1 cellular context compared by ENCODE assay signal in the genomic region with DNA sequence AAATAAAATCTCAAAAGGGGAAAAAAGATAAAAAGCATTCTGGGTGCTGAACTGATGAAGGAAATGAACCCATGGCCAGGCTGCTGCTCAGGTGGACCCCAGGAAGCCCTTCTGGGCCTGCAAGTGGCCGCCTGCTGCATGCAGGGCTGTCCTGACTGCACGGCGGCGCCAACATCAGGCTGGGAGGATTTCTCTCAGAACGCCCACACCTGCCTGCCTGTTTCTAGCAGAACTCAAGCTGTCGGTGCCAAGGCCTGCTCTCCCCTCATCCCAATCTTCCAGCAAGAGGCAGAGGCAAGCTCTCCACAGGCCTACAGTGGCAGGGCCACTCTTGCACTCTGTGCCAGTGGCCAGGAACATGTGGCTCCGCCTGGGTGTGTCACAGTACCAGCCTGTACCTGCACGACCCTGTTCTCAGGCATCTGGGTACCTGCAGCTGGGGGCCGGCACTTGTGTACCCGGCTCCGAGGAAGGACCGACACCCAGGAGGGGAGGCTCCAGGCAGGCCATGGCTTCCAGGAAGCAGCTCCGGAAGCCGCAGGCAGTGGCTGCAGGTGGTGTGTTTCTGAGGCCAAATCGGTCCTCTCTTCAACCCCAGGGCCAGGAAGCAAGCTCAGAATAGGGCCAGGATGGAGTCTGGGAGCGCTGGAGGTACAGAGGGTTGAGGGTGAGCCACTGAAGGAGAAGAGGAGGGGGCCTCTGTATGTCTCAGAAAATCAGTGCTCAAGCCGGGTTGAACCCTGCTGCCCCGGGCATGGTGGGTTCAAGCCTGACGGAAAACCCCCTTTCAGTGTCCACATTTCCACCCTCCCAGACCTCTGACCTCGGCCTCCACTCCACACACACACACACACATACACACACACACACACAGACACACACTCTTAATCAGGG.
TF ChIP-seq lines count a peak whose summit lies in the region.

No MANE protein-coding gene starts in this region.

TF ChIP-seq in HepG2, 621 proteins besides CTCF, POLR2A, EP300 and RAD21 (continued from another document and continues in another):
- TF ChIP-seq, protein P1, sequence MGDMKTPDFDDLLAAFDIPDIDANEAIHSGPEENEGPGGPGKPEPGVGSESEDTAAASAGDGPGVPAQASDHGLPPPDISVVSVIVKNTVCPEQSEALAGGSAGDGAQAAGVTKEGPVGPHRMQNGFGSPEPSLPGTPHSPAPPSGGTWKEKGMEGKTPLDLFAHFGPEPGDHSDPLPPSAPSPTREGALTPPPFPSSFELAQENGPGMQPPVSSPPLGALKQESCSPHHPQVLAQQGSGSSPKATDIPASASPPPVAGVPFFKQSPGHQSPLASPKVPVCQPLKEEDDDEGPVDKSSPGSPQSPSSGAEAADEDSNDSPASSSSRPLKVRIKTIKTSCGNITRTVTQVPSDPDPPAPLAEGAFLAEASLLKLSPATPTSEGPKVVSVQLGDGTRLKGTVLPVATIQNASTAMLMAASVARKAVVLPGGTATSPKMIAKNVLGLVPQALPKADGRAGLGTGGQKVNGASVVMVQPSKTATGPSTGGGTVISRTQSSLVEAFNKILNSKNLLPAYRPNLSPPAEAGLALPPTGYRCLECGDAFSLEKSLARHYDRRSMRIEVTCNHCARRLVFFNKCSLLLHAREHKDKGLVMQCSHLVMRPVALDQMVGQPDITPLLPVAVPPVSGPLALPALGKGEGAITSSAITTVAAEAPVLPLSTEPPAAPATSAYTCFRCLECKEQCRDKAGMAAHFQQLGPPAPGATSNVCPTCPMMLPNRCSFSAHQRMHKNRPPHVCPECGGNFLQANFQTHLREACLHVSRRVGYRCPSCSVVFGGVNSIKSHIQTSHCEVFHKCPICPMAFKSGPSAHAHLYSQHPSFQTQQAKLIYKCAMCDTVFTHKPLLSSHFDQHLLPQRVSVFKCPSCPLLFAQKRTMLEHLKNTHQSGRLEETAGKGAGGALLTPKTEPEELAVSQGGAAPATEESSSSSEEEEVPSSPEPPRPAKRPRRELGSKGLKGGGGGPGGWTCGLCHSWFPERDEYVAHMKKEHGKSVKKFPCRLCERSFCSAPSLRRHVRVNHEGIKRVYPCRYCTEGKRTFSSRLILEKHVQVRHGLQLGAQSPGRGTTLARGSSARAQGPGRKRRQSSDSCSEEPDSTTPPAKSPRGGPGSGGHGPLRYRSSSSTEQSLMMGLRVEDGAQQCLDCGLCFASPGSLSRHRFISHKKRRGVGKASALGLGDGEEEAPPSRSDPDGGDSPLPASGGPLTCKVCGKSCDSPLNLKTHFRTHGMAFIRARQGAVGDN (CRISPR knock-in tag; IDR thresholded peaks at IDR 0.05) = peak; percentile 30
- TF ChIP-seq NR3C1 (CRISPR knock-in tag; IDR thresholded peaks at IDR 0.05) = no peak
- no peak for TF ChIP-seq NFYB (CRISPR knock-in tag; IDR thresholded peaks at IDR 0.05)
- TF ChIP-seq, protein P2, sequence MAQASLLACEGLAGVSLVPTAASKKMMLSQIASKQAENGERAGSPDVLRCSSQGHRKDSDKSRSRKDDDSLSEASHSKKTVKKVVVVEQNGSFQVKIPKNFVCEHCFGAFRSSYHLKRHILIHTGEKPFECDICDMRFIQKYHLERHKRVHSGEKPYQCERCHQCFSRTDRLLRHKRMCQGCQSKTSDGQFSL (CRISPR knock-in tag; IDR thresholded peaks at IDR 0.05) = no peak
- no peak for TF ChIP-seq ZNF143 (CRISPR knock-in tag; IDR thresholded peaks at IDR 0.05)
- TF ChIP-seq ZNF296 (CRISPR knock-in tag; conservative IDR thresholded peaks at IDR 0.05) = no peak
- TF ChIP-seq ZFP36L2 (CRISPR knock-in tag; IDR thresholded peaks at IDR 0.05) = no peak
- TF ChIP-seq, protein P3, sequence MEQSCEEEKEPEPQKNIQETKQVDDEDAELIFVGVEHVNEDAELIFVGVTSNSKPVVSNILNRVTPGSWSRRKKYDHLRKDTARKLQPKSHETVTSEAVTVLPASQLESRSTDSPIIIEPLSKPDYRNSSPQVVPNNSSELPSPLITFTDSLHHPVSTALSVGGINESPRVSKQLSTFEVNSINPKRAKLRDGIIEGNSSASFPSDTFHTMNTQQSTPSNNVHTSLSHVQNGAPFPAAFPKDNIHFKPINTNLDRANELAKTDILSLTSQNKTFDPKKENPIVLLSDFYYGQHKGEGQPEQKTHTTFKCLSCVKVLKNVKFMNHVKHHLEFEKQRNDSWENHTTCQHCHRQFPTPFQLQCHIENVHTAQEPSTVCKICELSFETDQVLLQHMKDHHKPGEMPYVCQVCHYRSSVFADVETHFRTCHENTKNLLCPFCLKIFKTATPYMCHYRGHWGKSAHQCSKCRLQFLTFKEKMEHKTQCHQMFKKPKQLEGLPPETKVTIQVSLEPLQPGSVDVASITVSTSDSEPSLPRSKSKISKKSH (CRISPR knock-in tag; IDR thresholded peaks at IDR 0.05; ENCODE audit: borderline replicate concordance) = no peak; the same call in 1 of the 2 replicates
- TF ChIP-seq ZNF619 (CRISPR knock-in tag; IDR thresholded peaks at IDR 0.05) = peak; percentile 38; the same call in 1 of the 2 replicates
- TF ChIP-seq, protein P4, sequence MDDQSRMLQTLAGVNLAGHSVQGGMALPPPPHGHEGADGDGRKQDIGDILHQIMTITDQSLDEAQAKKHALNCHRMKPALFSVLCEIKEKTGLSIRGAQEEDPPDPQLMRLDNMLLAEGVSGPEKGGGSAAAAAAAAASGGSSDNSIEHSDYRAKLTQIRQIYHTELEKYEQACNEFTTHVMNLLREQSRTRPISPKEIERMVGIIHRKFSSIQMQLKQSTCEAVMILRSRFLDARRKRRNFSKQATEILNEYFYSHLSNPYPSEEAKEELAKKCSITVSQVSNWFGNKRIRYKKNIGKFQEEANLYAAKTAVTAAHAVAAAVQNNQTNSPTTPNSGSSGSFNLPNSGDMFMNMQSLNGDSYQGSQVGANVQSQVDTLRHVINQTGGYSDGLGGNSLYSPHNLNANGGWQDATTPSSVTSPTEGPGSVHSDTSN (CRISPR knock-in tag; IDR thresholded peaks at IDR 0.05; ENCODE audit: borderline replicate concordance) = no peak
- TF ChIP-seq MEF2D (CRISPR knock-in tag; IDR thresholded peaks at IDR 0.05) = no peak
- TF ChIP-seq KDM5B (CRISPR knock-in tag; IDR thresholded peaks at IDR 0.05; ENCODE audit: borderline replicate concordance) = 0 out of 2 replicates have a peak, but pooled peaks have one; percentile 6
- no peak for TF ChIP-seq CAMTA2 (CRISPR knock-in tag; IDR thresholded peaks at IDR 0.05; ENCODE audit: borderline replicate concordance)
- TF ChIP-seq KAT7 (CRISPR knock-in tag; IDR thresholded peaks at IDR 0.05; ENCODE audit: borderline replicate concordance) = no peak
- 0 out of 2 replicates have a peak, but pooled peaks have one; percentile 12 for TF ChIP-seq SNAI1 (CRISPR knock-in tag; IDR thresholded peaks at IDR 0.05; ENCODE audit: borderline replicate concordance)
- TF ChIP-seq SMARCE1 (IDR thresholded peaks at IDR 0.05; ENCODE audit: borderline replicate concordance) = no peak
- TF ChIP-seq FOXM1 (CRISPR knock-in tag; IDR thresholded peaks at IDR 0.05) = no peak
- TF ChIP-seq, protein P5, sequence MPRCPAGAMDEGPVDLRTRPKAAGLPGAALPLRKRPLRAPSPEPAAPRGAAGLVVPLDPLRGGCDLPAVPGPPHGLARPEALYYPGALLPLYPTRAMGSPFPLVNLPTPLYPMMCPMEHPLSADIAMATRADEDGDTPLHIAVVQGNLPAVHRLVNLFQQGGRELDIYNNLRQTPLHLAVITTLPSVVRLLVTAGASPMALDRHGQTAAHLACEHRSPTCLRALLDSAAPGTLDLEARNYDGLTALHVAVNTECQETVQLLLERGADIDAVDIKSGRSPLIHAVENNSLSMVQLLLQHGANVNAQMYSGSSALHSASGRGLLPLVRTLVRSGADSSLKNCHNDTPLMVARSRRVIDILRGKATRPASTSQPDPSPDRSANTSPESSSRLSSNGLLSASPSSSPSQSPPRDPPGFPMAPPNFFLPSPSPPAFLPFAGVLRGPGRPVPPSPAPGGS (CRISPR knock-in tag; IDR thresholded peaks at IDR 0.05) = peak; percentile 33
- no peak for TF ChIP-seq ZNF335 (CRISPR knock-in tag; IDR thresholded peaks at IDR 0.05)
- TF ChIP-seq ZNF136 (CRISPR knock-in tag; IDR thresholded peaks at IDR 0.05; ENCODE audit: low read depth) = no peak
- TF ChIP-seq, protein P6, sequence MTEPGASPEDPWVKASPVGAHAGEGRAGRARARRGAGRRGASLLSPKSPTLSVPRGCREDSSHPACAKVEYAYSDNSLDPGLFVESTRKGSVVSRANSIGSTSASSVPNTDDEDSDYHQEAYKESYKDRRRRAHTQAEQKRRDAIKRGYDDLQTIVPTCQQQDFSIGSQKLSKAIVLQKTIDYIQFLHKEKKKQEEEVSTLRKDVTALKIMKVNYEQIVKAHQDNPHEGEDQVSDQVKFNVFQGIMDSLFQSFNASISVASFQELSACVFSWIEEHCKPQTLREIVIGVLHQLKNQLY (CRISPR knock-in tag; IDR thresholded peaks at IDR 0.05) = no peak
- TF ChIP-seq, protein P7, sequence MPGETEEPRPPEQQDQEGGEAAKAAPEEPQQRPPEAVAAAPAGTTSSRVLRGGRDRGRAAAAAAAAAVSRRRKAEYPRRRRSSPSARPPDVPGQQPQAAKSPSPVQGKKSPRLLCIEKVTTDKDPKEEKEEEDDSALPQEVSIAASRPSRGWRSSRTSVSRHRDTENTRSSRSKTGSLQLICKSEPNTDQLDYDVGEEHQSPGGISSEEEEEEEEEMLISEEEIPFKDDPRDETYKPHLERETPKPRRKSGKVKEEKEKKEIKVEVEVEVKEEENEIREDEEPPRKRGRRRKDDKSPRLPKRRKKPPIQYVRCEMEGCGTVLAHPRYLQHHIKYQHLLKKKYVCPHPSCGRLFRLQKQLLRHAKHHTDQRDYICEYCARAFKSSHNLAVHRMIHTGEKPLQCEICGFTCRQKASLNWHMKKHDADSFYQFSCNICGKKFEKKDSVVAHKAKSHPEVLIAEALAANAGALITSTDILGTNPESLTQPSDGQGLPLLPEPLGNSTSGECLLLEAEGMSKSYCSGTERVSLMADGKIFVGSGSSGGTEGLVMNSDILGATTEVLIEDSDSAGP (CRISPR knock-in tag; IDR thresholded peaks at IDR 0.05; ENCODE audit: borderline replicate concordance) = 0 out of 2 replicates have a peak, but pooled peaks have one; percentile 31
- TF ChIP-seq, protein P8, sequence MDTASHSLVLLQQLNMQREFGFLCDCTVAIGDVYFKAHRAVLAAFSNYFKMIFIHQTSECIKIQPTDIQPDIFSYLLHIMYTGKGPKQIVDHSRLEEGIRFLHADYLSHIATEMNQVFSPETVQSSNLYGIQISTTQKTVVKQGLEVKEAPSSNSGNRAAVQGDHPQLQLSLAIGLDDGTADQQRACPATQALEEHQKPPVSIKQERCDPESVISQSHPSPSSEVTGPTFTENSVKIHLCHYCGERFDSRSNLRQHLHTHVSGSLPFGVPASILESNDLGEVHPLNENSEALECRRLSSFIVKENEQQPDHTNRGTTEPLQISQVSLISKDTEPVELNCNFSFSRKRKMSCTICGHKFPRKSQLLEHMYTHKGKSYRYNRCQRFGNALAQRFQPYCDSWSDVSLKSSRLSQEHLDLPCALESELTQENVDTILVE (CRISPR knock-in tag; IDR thresholded peaks at IDR 0.05) = no peak
- TF ChIP-seq, protein P9, sequence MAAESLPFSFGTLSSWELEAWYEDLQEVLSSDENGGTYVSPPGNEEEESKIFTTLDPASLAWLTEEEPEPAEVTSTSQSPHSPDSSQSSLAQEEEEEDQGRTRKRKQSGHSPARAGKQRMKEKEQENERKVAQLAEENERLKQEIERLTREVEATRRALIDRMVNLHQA (CRISPR knock-in tag; IDR thresholded peaks at IDR 0.05) = no peak
- TF ChIP-seq CHD2 (IDR thresholded peaks at IDR 0.05; ENCODE audit: low read depth, low read length) = no peak
- TF ChIP-seq CENPT (CRISPR knock-in tag; IDR thresholded peaks at IDR 0.05; ENCODE audit: low read depth) = no peak
- TF ChIP-seq, protein P10, sequence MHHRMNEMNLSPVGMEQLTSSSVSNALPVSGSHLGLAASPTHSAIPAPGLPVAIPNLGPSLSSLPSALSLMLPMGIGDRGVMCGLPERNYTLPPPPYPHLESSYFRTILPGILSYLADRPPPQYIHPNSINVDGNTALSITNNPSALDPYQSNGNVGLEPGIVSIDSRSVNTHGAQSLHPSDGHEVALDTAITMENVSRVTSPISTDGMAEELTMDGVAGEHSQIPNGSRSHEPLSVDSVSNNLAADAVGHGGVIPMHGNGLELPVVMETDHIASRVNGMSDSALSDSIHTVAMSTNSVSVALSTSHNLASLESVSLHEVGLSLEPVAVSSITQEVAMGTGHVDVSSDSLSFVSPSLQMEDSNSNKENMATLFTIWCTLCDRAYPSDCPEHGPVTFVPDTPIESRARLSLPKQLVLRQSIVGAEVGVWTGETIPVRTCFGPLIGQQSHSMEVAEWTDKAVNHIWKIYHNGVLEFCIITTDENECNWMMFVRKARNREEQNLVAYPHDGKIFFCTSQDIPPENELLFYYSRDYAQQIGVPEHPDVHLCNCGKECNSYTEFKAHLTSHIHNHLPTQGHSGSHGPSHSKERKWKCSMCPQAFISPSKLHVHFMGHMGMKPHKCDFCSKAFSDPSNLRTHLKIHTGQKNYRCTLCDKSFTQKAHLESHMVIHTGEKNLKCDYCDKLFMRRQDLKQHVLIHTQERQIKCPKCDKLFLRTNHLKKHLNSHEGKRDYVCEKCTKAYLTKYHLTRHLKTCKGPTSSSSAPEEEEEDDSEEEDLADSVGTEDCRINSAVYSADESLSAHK (CRISPR knock-in tag; IDR thresholded peaks at IDR 0.05; ENCODE audit: borderline replicate concordance) = no peak
- no peak for TF ChIP-seq SATB2 (CRISPR knock-in tag; IDR thresholded peaks at IDR 0.05)
- TF ChIP-seq SAP130 (CRISPR knock-in tag; IDR thresholded peaks at IDR 0.05; ENCODE audit: low read depth) = 0 out of 2 replicates have a peak, but pooled peaks have one; percentile 27
- TF ChIP-seq PHB2 (IDR thresholded peaks at IDR 0.05; ENCODE audit: partially characterized antibody) = no peak
- TF ChIP-seq NR2C2 (CRISPR knock-in tag; IDR thresholded peaks at IDR 0.05; ENCODE audit: borderline replicate concordance) = no peak
- no peak for TF ChIP-seq ZNF282 (IDR thresholded peaks at IDR 0.05; ENCODE audit: partially characterized antibody)
- 0 out of 2 replicates have a peak, but pooled peaks have one; percentile 22 for TF ChIP-seq ZFY (CRISPR knock-in tag; IDR thresholded peaks at IDR 0.05)
- no peak for TF ChIP-seq PLRG1 (conservative IDR thresholded peaks at IDR 0.05)
- no peak for TF ChIP-seq ZNF562 (CRISPR knock-in tag; IDR thresholded peaks at IDR 0.05; ENCODE audit: borderline replicate concordance)
- peak; percentile 38; the same call in 1 of the 2 replicates for TF ChIP-seq ZFX (CRISPR knock-in tag; IDR thresholded peaks at IDR 0.05; ENCODE audit: low read depth)
